ENCODE assay signal across 22 cellular contexts in genomic region chr14:93997082-93997481, GRCh38. TPM values are rescaled to one million over a fixed set of nuclear protein-coding genes. Genes with fewer than 3 reads are reported as not detected.
DNase-seq lines count a peak whose midpoint lies in the region; ATAC-seq and TF ChIP-seq lines count a peak whose summit lies in the region.
"Had no signal": no experiment of that assay in that cellular context is flagged by ENCODE, and none has a peak within 500 bp of the region (broad histone marks: within the 10 kb centered on the region; RNA-seq: fewer than 3 reads in every experiment).

Gene CCDC197 (plus strand): TSS chr14:93997301. CDS start chr14:93998132, 831 bp downstream.

- peak; percentile 28 for ATAC-seq in activated CD8-positive, alpha-beta T cell treated with anti-CD3 and anti-CD28 coated beads for 36 hours
- no peak for ATAC-seq in HG02642 (IDR thresholded peaks at IDR 0.05; ENCODE audit: poor library complexity, unreplicated experiment)
- ATAC-seq: effector memory CD8-positive, alpha-beta T cell had no signal

- no peaks in the 10 kb centered on the region for H3K36me3 Mint-ChIP-seq in activated CD8-positive, alpha-beta T cell treated with anti-CD3 and anti-CD28 coated beads for 36 hours (ENCODE audit: low read depth)

- H3K4me1 Mint-ChIP-seq in activated CD8-positive, alpha-beta T cell treated with anti-CD3 and anti-CD28 coated beads for 36 hours (ENCODE audit: low read depth) = peaks cover 38% of the 10 kb centered on the region

- H3K27ac ChIP-seq in BLaER1 = no peak within 1 kb of the TSS
- H3K27ac ChIP-seq: 22Rv1, neutrophil had no signal

- no peak for TF ChIP-seq CTCF in activated CD8-positive, alpha-beta T cell treated with anti-CD3 and anti-CD28 coated beads for 36 hours (IDR thresholded peaks at IDR 0.05)

- H3K4me3 Mint-ChIP-seq in activated CD8-positive, alpha-beta T cell treated with anti-CD3 and anti-CD28 coated beads for 36 hours = no peak within 1 kb of the TSS
- H3K4me3 Mint-ChIP-seq: effector memory CD8-positive, alpha-beta T cell had no signal

- H3K36me3 ChIP-seq in BLaER1 = no peaks in the 10 kb centered on the region
- H3K36me3 ChIP-seq: neutrophil, Peyer's patch, upper lobe of left lung had no signal

- peak within 1 kb of the TSS; percentile 44 for H3K4me2 ChIP-seq in BLaER1

- H3K4me3 ChIP-seq in BLaER1 = no peak within 1 kb of the TSS
- H3K4me3 ChIP-seq: Peyer's patch, upper lobe of left lung had no signal

- H3K27ac Mint-ChIP-seq in activated CD8-positive, alpha-beta T cell treated with anti-CD3 and anti-CD28 coated beads for 36 hours = peak within 1 kb of the TSS; percentile 25

- H3K27me3 Mint-ChIP-seq in activated CD8-positive, alpha-beta T cell treated with anti-CD3 and anti-CD28 coated beads for 36 hours = peaks cover 2% of the 10 kb centered on the region

- no peaks in the 10 kb centered on the region for H4K20me1 ChIP-seq in BLaER1

- CTCF ChIA-PET in activated CD8-positive, alpha-beta T cell treated with anti-CD3 and anti-CD28 coated beads for 36 hours (lab: Charles Lee) = interaction anchor here (1.3 to 17.5 kb wide), 4 partner anchors 27 to 57 kb away, joined by 3 to 437 read pairs (median 30); no protein-coding TSS in a partner anchor

- H3K9ac ChIP-seq in BLaER1 = no peak within 1 kb of the TSS

- peaks cover 17% of the 10 kb centered on the region for H3K4me1 ChIP-seq in BLaER1
- H3K4me1 ChIP-seq: upper lobe of left lung had no signal

- peaks cover 8% of the 10 kb centered on the region; the same call in 1 of the 2 replicates for H3K27me3 ChIP-seq in BLaER1
- H3K27me3 ChIP-seq: Peyer's patch had no signal

- H3K9me3 ChIP-seq in BLaER1 = no peaks in the 10 kb centered on the region
- H3K9me3 ChIP-seq: neutrophil, Peyer's patch, SK-N-SH, upper lobe of left lung had no signal

- no peaks in the 10 kb centered on the region for H3K9me3 Mint-ChIP-seq in activated CD8-positive, alpha-beta T cell treated with anti-CD3 and anti-CD28 coated beads for 36 hours
- H3K9me3 Mint-ChIP-seq: effector memory CD8-positive, alpha-beta T cell had no signal

- peak; percentile 4 for DNase-seq in DMS53 (lab: John Stamatoyannopoulos, UW)
- DNase-seq in DMS53 treated with DMSO at 0.1 percent for 48 hours (lab: John Stamatoyannopoulos, UW; ENCODE audit: unreplicated experiment) = no peak
- DNase-seq in activated CD8-positive, alpha-beta T cell treated with anti-CD3 and anti-CD28 coated beads for 36 hours = peak; percentile 55
- peak; percentile 73 for DNase-seq in islet precursor cell
- DNase-seq in GF-D8 (lab: John Stamatoyannopoulos, UW) = no peak
- DNase-seq in activated CD8-positive, alpha-beta memory T cell treated with anti-CD3 and anti-CD28 coated beads for 24 hours = no peak
- DNase-seq: cerebellar nuclear complex; DMS79; effector memory CD8-positive, alpha-beta T cell; KBM-7; NCI-H1105; NCI-H2171 treated with DMSO at 0.1 percent for 48 hours; NCI-H82; Peyer's patch; SK-N-SH; stimulated activated CD4-positive, alpha-beta T cell treated with anti-CD3 and anti-CD28 coated beads, Interleukin-4, amount 100 ng/mL, for 4 hours; upper lobe of left lung had no signal

- POLR2A ChIA-PET in activated CD8-positive, alpha-beta T cell treated with anti-CD3 and anti-CD28 coated beads for 36 hours (lab: Charles Lee) = interaction anchor here (0.6 to 3.8 kb wide), 4 partner anchors 14 to 57 kb away, joined by 3 to 19 read pairs (median 4); no protein-coding TSS in a partner anchor

- intact Hi-C loops in activated CD8-positive, alpha-beta T cell treated with anti-CD3 and anti-CD28 coated beads for 36 hours (cut with micrococcal nuclease) = no loop called here

RNA-seq across cellular contexts. Expression of gene CCDC197, which starts in this region (rescaled TPM):
- total RNA-seq in activated CD8-positive, alpha-beta T cell treated with anti-CD3 and anti-CD28 coated beads for 36 hours = not detected
- total RNA-seq: mononuclear cell, Peyer's patch, upper lobe of left lung had no signal

Comparison
In these comparisons a context has a peak if more than half of its experiments do, and no peak if none do; other contexts are left out.
1. DNase-seq: peak in DMS53 (single experiment) and islet precursor cell (single experiment); none in DMS53 treated with DMSO at 0.1 percent for 48 hours (single experiment), GF-D8 (single experiment) and activated CD8-positive, alpha-beta memory T cell treated with anti-CD3 and anti-CD28 coated beads for 24 hours (single experiment).
2. Peak in DNase-seq and ATAC-seq in activated CD8-positive, alpha-beta T cell treated with anti-CD3 and anti-CD28 coated beads for 36 hours; RNA of the gene not detected or under 1 TPM.